ENCODE assay signal across 8 cellular contexts in genomic region chr12:54658306-54659264, GRCh38. TPM values are rescaled to one million over a fixed set of nuclear protein-coding genes. Genes with fewer than 3 reads are reported as not detected.
DNase-seq lines count a peak whose midpoint lies in the region; ATAC-seq and TF ChIP-seq lines count a peak whose summit lies in the region.

No MANE protein-coding gene starts in this region.

- H3K4me3 Mint-ChIP-seq in mesothelial cell of epicardium: no peak overlapping the region

- peaks cover 27% of the 10 kb centered on the region for H3K27me3 Mint-ChIP-seq in mesothelial cell of epicardium (ENCODE audit: low read depth)

- no peaks in the 10 kb centered on the region for H3K27me3 ChIP-seq in ascending aorta

- H3K9me3 Mint-ChIP-seq in mesothelial cell of epicardium: no peaks in the 10 kb centered on the region

- H3K36me3 ChIP-seq in ascending aorta: no peaks in the 10 kb centered on the region

- intact Hi-C loops in ascending aorta (cut with DNase I): no loop called here

- no peak overlapping the region for H3K27ac Mint-ChIP-seq in mesothelial cell of epicardium

- peak in 2 of 3 experiments; percentile 15 to 20 for TF ChIP-seq CTCF in ascending aorta (IDR thresholded peaks at IDR 0.05)
- peak; percentile 17 for TF ChIP-seq CTCF in mesothelial cell of epicardium (IDR thresholded peaks at IDR 0.05; ENCODE audit: unreplicated experiment)

- no peaks in the 10 kb centered on the region for H3K36me3 Mint-ChIP-seq in mesothelial cell of epicardium

- in situ Hi-C loops in SK-MEL-5 (cut with HindIII; ENCODE audit: low pct_unique_long_range_greater_than_20kb, low sequenced_read_pairs): no loop called here

- peaks cover 8% of the 10 kb centered on the region for H3K4me1 Mint-ChIP-seq in mesothelial cell of epicardium

- ATAC-seq in GM19372 (IDR thresholded peaks at IDR 0.05; ENCODE audit: low read depth, unreplicated experiment): peak; percentile 83
- ATAC-seq in GM19023 (IDR thresholded peaks at IDR 0.05; ENCODE audit: unreplicated experiment): no peak
- ATAC-seq in GM18870 (IDR thresholded peaks at IDR 0.05; ENCODE audit: unreplicated experiment): no peak

- H3K9me3 ChIP-seq in ascending aorta: no peaks in the 10 kb centered on the region

- peak; percentile 71 for DNase-seq in COLO829 (ENCODE audit: low spot score)
- DNase-seq in HS-27A (ENCODE audit: low read depth): peak; percentile 3
- peak; percentile 77 for DNase-seq in SK-MEL-5 (ENCODE audit: low read depth, low spot score)
- no peak for DNase-seq in ascending aorta (ENCODE audit: low spot score in 2 of 2)
- peak in 1 of 2 experiments; percentile 47 for DNase-seq in mesothelial cell of epicardium (ENCODE audit: low spot score in 2 of 2, unreplicated experiment in 2 of 2)

- H3K4me3 ChIP-seq in ascending aorta: no peak overlapping the region

- H3K4me1 ChIP-seq in ascending aorta: no peaks in the 10 kb centered on the region

- no peak overlapping the region for H3K27ac ChIP-seq in ascending aorta

RNA-seq across cellular contexts. Expression of gene DCD, which starts 10.4 kb away (rescaled TPM):
- total RNA-seq in SK-MEL-5 (2014; rRNA removed; shearing (Covaris generic)): not detected in 2 replicates
- polyA plus RNA-seq in SK-MEL-5 (2015; cell fraction: cytosol; rRNA removed): not detected in 2 replicates
- polyA plus RNA-seq in SK-MEL-5 (2015; cell fraction: nucleus; rRNA removed): not detected in 2 replicates
- total RNA-seq in ascending aorta (not detected), mesothelial cell of epicardium (not detected in 3 replicates)

RNA-seq across cellular contexts. Expression of gene LACRT, which starts 23.9 kb away (rescaled TPM):
- not detected in 2 replicates for total RNA-seq in SK-MEL-5 (2014; rRNA removed; shearing (Covaris generic))
- polyA plus RNA-seq in SK-MEL-5 (2015; cell fraction: cytosol; rRNA removed): not detected in 2 replicates
- polyA plus RNA-seq in SK-MEL-5 (2015; cell fraction: nucleus; rRNA removed): not detected in 2 replicates
- total RNA-seq in ascending aorta (not detected), mesothelial cell of epicardium (not detected in 3 replicates)

Comparison
In these comparisons a context has a peak if more than half of its experiments do, and no peak if none do; other contexts are left out.
1. DNase-seq: peak in COLO829 (single experiment), HS-27A (single experiment) and SK-MEL-5 (single experiment); none in ascending aorta (0 of 2).